Comparison of ENCODE assay signal across 2 cellular contexts in genomic region chrX:133969191-133969590, GRCh38.
TF ChIP-seq lines count a peak whose summit lies in the region.

No MANE protein-coding gene starts in this region.

TF ChIP-seq in WTC11, 78 proteins besides CTCF, POLR2A, EP300 and RAD21 (continued from another document):
- TF ChIP-seq, protein P1, sequence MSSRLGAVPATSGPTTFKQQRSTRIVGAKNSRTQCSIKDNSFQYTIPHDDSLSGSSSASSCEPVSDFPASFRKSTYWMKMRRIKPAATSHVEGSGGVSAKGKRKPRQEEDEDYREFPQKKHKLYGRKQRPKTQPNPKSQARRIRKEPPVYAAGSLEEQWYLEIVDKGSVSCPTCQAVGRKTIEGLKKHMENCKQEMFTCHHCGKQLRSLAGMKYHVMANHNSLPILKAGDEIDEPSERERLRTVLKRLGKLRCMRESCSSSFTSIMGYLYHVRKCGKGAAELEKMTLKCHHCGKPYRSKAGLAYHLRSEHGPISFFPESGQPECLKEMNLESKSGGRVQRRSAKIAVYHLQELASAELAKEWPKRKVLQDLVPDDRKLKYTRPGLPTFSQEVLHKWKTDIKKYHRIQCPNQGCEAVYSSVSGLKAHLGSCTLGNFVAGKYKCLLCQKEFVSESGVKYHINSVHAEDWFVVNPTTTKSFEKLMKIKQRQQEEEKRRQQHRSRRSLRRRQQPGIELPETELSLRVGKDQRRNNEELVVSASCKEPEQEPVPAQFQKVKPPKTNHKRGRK (CRISPR knock-in tag; IDR thresholded peaks at IDR 0.05; ENCODE audit: borderline replicate concordance), result no peak

TF ChIP-seq in SK-N-SH treated with all-trans-retinoic acid at 6 μM for 48 hours, 23 proteins besides CTCF, POLR2A, EP300 and RAD21 (continued from another document):
- TF ChIP-seq, protein P2, sequence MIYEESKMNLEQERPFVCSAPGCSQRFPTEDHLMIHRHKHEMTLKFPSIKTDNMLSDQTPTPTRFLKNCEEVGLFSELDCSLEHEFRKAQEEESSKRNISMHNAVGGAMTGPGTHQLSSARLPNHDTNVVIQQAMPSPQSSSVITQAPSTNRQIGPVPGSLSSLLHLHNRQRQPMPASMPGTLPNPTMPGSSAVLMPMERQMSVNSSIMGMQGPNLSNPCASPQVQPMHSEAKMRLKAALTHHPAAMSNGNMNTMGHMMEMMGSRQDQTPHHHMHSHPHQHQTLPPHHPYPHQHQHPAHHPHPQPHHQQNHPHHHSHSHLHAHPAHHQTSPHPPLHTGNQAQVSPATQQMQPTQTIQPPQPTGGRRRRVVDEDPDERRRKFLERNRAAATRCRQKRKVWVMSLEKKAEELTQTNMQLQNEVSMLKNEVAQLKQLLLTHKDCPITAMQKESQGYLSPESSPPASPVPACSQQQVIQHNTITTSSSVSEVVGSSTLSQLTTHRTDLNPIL (CRISPR knock-in tag; IDR thresholded peaks at IDR 0.05; ENCODE audit: low read depth), result no peak
- TF ChIP-seq, protein P3, sequence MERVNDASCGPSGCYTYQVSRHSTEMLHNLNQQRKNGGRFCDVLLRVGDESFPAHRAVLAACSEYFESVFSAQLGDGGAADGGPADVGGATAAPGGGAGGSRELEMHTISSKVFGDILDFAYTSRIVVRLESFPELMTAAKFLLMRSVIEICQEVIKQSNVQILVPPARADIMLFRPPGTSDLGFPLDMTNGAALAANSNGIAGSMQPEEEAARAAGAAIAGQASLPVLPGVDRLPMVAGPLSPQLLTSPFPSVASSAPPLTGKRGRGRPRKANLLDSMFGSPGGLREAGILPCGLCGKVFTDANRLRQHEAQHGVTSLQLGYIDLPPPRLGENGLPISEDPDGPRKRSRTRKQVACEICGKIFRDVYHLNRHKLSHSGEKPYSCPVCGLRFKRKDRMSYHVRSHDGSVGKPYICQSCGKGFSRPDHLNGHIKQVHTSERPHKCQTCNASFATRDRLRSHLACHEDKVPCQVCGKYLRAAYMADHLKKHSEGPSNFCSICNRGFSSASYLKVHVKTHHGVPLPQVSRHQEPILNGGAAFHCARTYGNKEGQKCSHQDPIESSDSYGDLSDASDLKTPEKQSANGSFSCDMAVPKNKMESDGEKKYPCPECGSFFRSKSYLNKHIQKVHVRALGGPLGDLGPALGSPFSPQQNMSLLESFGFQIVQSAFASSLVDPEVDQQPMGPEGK (CRISPR knock-in tag; IDR thresholded peaks at IDR 0.05; ENCODE audit: borderline replicate concordance), result no peak
- TF ChIP-seq CSDC2 (CRISPR knock-in tag; IDR thresholded peaks at IDR 0.05), result no peak
- TF ChIP-seq ISL1 (CRISPR knock-in tag; IDR thresholded peaks at IDR 0.05), result no peak
- TF ChIP-seq, protein P4, sequence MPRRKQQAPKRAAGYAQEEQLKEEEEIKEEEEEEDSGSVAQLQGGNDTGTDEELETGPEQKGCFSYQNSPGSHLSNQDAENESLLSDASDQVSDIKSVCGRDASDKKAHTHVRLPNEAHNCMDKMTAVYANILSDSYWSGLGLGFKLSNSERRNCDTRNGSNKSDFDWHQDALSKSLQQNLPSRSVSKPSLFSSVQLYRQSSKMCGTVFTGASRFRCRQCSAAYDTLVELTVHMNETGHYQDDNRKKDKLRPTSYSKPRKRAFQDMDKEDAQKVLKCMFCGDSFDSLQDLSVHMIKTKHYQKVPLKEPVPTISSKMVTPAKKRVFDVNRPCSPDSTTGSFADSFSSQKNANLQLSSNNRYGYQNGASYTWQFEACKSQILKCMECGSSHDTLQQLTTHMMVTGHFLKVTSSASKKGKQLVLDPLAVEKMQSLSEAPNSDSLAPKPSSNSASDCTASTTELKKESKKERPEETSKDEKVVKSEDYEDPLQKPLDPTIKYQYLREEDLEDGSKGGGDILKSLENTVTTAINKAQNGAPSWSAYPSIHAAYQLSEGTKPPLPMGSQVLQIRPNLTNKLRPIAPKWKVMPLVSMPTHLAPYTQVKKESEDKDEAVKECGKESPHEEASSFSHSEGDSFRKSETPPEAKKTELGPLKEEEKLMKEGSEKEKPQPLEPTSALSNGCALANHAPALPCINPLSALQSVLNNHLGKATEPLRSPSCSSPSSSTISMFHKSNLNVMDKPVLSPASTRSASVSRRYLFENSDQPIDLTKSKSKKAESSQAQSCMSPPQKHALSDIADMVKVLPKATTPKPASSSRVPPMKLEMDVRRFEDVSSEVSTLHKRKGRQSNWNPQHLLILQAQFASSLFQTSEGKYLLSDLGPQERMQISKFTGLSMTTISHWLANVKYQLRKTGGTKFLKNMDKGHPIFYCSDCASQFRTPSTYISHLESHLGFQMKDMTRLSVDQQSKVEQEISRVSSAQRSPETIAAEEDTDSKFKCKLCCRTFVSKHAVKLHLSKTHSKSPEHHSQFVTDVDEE (CRISPR knock-in tag; IDR thresholded peaks at IDR 0.05), result no peak
- no peak for TF ChIP-seq ZNF8 (CRISPR knock-in tag; IDR thresholded peaks at IDR 0.05)
- no peak for TF ChIP-seq TCF4 (CRISPR knock-in tag; IDR thresholded peaks at IDR 0.05; ENCODE audit: borderline replicate concordance)
- no peak for TF ChIP-seq ZC3H10 (CRISPR knock-in tag; IDR thresholded peaks at IDR 0.05)
- no peak for TF ChIP-seq RARB (CRISPR knock-in tag; IDR thresholded peaks at IDR 0.05)
- TF ChIP-seq TOX (CRISPR knock-in tag; IDR thresholded peaks at IDR 0.05; ENCODE audit: borderline replicate concordance), result no peak
